Comparison of ENCODE assay signal across 19 cellular contexts in the genomic region with DNA sequence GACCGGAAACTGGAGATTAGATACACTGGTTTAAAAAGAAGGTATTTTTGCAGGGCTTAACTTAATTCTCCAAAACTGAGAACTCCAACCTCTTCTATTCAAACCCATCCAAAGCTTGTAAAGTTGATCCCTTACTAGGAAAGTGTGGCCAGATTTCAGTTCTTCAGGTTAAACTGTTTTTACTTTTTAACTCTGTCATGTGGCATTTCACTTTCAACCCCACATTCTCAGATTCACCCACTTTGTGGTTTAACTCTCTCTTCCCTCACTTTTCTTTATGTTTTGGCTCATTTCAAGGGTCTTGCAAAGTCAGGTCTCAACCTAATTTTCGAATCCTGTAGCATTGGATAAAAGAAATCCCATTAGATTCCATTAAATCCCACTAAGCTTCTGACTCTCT.
DNase-seq lines count a peak whose midpoint lies in the region; ATAC-seq and FAIRE-seq lines count a peak whose summit lies in the region.
"Had no signal": no experiment of that assay in that cellular context is flagged by ENCODE, and none has a peak within 500 bp of the region (broad histone marks: within the 10 kb centered on the region; RNA-seq: fewer than 3 reads in every experiment).

No MANE protein-coding gene starts in this region.

- no peak overlapping the region for H3K27ac ChIP-seq in BLaER1

- H3K9ac ChIP-seq in BLaER1: no peak overlapping the region

- no peaks in the 10 kb centered on the region for H3K27me3 ChIP-seq in BLaER1

- no peak overlapping the region for H3K4me3 ChIP-seq in BLaER1

- peaks cover 18% of the 10 kb centered on the region for H3K4me1 ChIP-seq in BLaER1

- FAIRE-seq in GM18507 (lab: Jason Lieb, UNC): peak; percentile 45
- FAIRE-seq: D721Med, G401.6, GM12892, H1 had no signal

- DNase-seq in GM18507 (ENCODE audit: extremely low spot score, insufficient read length, low read depth): no peak
- peak; percentile 67 for DNase-seq in NCI-H82 treated with DMSO at 0.1 percent for 48 hours (lab: John Stamatoyannopoulos, UW; ENCODE audit: unreplicated experiment)
- no peak for DNase-seq in NCI-H1092 treated with DMSO at 0.1 percent for 48 hours (lab: John Stamatoyannopoulos, UW)
- DNase-seq: ACHN; CD8-positive, alpha-beta T cell; COR-L47; DMS153; DMS79 treated with DMSO at 0.1 percent for 48 hours; EL; HCEC 1CT had no signal

- H4K20me1 ChIP-seq in BLaER1: no peaks in the 10 kb centered on the region

- peak overlapping the region; percentile 57 for H3K4me2 ChIP-seq in BLaER1

- peaks cover 10% of the 10 kb centered on the region; the same call in 1 of the 2 replicates for H3K9me3 ChIP-seq in BLaER1

- H3K36me3 ChIP-seq in BLaER1: no peaks in the 10 kb centered on the region

- ATAC-seq in HG02870 (IDR thresholded peaks at IDR 0.05; ENCODE audit: unreplicated experiment) (peak; percentile 80), HG03571 (IDR thresholded peaks at IDR 0.05; ENCODE audit: unreplicated experiment) (no peak), GM21526 (IDR thresholded peaks at IDR 0.05; ENCODE audit: low FRiP score, unreplicated experiment) (no peak), HG03521 (IDR thresholded peaks at IDR 0.05; ENCODE audit: unreplicated experiment) (no peak)
- ATAC-seq: CD8-positive, alpha-beta T cell had no signal
